Comparison of ENCODE assay signal across 8 cellular contexts in the genomic region with DNA sequence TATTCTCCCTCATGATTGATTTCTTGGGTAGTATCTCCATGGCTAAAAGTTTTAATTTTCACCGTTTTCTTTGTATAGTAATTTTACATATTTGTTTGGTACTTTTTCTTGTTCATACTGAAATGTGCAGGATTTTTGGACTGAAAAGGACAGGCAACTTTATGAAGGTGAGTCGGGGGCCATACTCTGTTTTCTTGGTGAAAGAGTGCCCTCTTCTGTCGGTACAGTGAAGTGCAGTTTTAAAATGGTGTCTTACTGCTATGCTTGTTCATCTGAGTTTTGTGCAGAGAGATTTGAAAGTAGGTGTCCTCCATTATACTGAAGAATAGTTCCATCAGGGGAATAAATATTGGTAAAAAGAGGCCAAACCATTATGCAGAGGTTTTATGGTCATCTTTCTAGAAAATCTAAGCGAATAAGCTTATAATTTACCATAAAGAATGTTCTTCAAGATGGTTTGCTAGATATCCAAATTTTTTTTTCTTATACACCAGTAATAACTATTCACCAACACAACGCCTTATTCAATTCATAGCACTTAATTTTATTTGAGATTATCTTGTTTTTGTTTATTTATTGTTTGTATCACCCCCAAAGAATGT. TPM values are rescaled to one million over a fixed set of nuclear protein-coding genes. Genes with fewer than 3 reads are reported as not detected.
A peak's percentile ranks its signal among the peaks of the same experiment; 100 is the strongest.
DNase-seq lines count a peak whose midpoint lies in the region; ATAC-seq and TF ChIP-seq lines count a peak whose summit lies in the region.

No MANE protein-coding gene starts in this region.

- intact Hi-C loops in PC-9 (cut with micrococcal nuclease; ENCODE audit: unreplicated experiment), result loop anchor here (1.0 to 10.0 kb wide), 5 partner anchors 60 to 270 kb away; no protein-coding TSS in a partner anchor
- intact Hi-C loops in psoas muscle (cut with DNase I), result loop anchor here in 1 of 2 donors (5.0 kb wide), 1 partner anchor 61 kb away; no protein-coding TSS in a partner anchor

- no peak overlapping the region for H3K4me2 ChIP-seq in PC-9

- H3F3A ChIP-seq in PC-9 (ENCODE audit: insufficient read depth, low read depth), result 0 out of 2 replicates have a peak, but pooled peaks cover 3% of the 10 kb centered on the region

- H4K20me1 ChIP-seq in PC-9 (ENCODE audit: insufficient read depth), result no peaks in the 10 kb centered on the region

- H3K79me2 ChIP-seq in PC-9 (ENCODE audit: low read depth), result no peaks in the 10 kb centered on the region

- no peak for DNase-seq in AG04450 (ENCODE audit: low read depth, low spot score)
- peak; percentile 16 for DNase-seq in GM12864 (ENCODE audit: low read depth)
- DNase-seq in PC-9, result peak in 1 of 2 experiments; percentile 20
- no peak for DNase-seq in psoas muscle
- no peak for DNase-seq in GM19238 (ENCODE audit: insufficient read length, low spot score)

- ATAC-seq in HG03442 (IDR thresholded peaks at IDR 0.05; ENCODE audit: unreplicated experiment) (peak; percentile 60), esophagus mucosa (peak; percentile 63), psoas muscle (no peak), HG03280 (IDR thresholded peaks at IDR 0.05; ENCODE audit: unreplicated experiment) (no peak)

- POLR2A ChIA-PET in AG04450 (lab: Yijun Ruan, JAX), result no interaction called here
- POLR2A ChIA-PET in PC-9 (lab: Charles Lee; ENCODE audit: unreplicated experiment), result interaction anchor here (0.5 to 0.6 kb wide), 2 partner anchors 26 to 163 kb away, joined by 3 to 16 read pairs; no protein-coding TSS in a partner anchor

- no peaks in the 10 kb centered on the region; the same call in 1 of the 2 replicates for H3K9me2 ChIP-seq in PC-9 (ENCODE audit: insufficient read depth)

- no peak overlapping the region for H3K4me3 ChIP-seq in AG04450 (ENCODE audit: low read depth, low read length)
- no peak overlapping the region for H3K4me3 ChIP-seq in GM12864 (ENCODE audit: low read depth, low read length)
- no peak overlapping the region for H3K4me3 ChIP-seq in PC-9
- H3K4me3 ChIP-seq in psoas muscle, result no peak overlapping the region

- H3K27ac ChIP-seq in AG04450 (ENCODE audit: low read depth, low read length) (no peak overlapping the region), PC-9 (no peak overlapping the region), psoas muscle (no peak overlapping the region)

- no peaks in the 10 kb centered on the region for H3K9me3 ChIP-seq in AG04450 (ENCODE audit: control insufficient read depth, insufficient read depth, low read length)
- H3K9me3 ChIP-seq in PC-9 (ENCODE audit: insufficient read depth, low read depth), result no peaks in the 10 kb centered on the region
- H3K9me3 ChIP-seq in psoas muscle, result no peaks in the 10 kb centered on the region

- peak; percentile 68 for TF ChIP-seq CTCF in AG04450 (IDR thresholded peaks at IDR 0.05; ENCODE audit: low read depth, low read length)
- peak; percentile 70 for TF ChIP-seq CTCF in GM12864 (IDR thresholded peaks at IDR 0.05; ENCODE audit: low read depth, low read length, missing control alignments)
- peak; percentile 90 for TF ChIP-seq CTCF in PC-9 (conservative IDR thresholded peaks at IDR 0.05)
- TF ChIP-seq CTCF in psoas muscle (IDR thresholded peaks at IDR 0.05), result peak; percentile 52

- H3K27me3 ChIP-seq in AG04450 (ENCODE audit: control insufficient read depth, insufficient read depth, low read length) (no peaks in the 10 kb centered on the region), PC-9 (ENCODE audit: insufficient read depth, low read depth) (no peaks in the 10 kb centered on the region), psoas muscle (ENCODE audit: insufficient read depth in 3 of 3, low read length in 2 of 3) (no peaks in the 10 kb centered on the region)

- CTCF ChIA-PET in AG04450 (lab: Charles Lee) (interaction anchor here (0.6 to 8.7 kb wide), 44 partner anchors 8 to 562 kb away, joined by 3 to 238 read pairs (median 5); a partner anchor contains a TSS), PC-9 (lab: Charles Lee) (interaction anchor here (0.9 to 1.6 kb wide), 5 partner anchors 58 to 163 kb away, joined by 3 to 9 read pairs (median 4); no protein-coding TSS in a partner anchor)

- H3K4me1 ChIP-seq in PC-9 (replicated peaks; ENCODE audit: insufficient read depth), result no peaks in the 10 kb centered on the region
- no peaks in the 10 kb centered on the region for H3K4me1 ChIP-seq in psoas muscle

- WGBS in psoas muscle, 3 donors, result 4 to 9% (median 5%) methylated on average over 5 of the region's 5 CpGs

- H3K36me3 ChIP-seq in PC-9 (ENCODE audit: low read depth), result no peaks in the 10 kb centered on the region
- H3K36me3 ChIP-seq in psoas muscle (ENCODE audit: insufficient read depth in 1 of 2, low read depth in 1 of 2), result no peaks in the 10 kb centered on the region

- no TSS peak for BruUV-seq in PC-9 (replicated peaks; lab: Mats Ljungman, UMichigan)

- H2AFZ ChIP-seq in PC-9, result no peak overlapping the region

RNA-seq across cellular contexts. Expression of a gene that starts 8.7 kb away (rescaled TPM):
- polyA plus RNA-seq in AG04450 (2011; rRNA removed), result not detected in 2 replicates
- not detected in 2 replicates for polyA minus RNA-seq in AG04450 (2011; rRNA and poly(A)+ RNA removed)
- not detected in 2 replicates for total RNA-seq in PC-9 (2021)
- 281 TPM for total RNA-seq in esophagus mucosa
- total RNA-seq in psoas muscle, result not detected
- not detected for polyA plus RNA-seq in psoas muscle

RNA-seq across cellular contexts. Expression of a gene that starts 36.3 kb away (rescaled TPM):
- not detected in 2 replicates for polyA plus RNA-seq in AG04450 (2011; rRNA removed)
- not detected in 2 replicates for polyA minus RNA-seq in AG04450 (2011; rRNA and poly(A)+ RNA removed)
- not detected in 2 replicates for total RNA-seq in PC-9 (2021)
- 0.60 TPM for total RNA-seq in esophagus mucosa
- not detected for total RNA-seq in psoas muscle
- polyA plus RNA-seq in psoas muscle, result not detected

Comparison
In these comparisons a context has a peak if more than half of its experiments do, and no peak if none do; other contexts are left out.
1. ATAC-seq: peak in HG03442 (single experiment) and esophagus mucosa (single experiment); none in psoas muscle (0 of 4) and HG03280 (single experiment).
2. RNA of a gene that starts 8.7 kb away (total RNA-seq): 281 TPM in esophagus mucosa (single experiment); not detected in PC-9 and not detected in psoas muscle; every median in the first group is over 100 times any median in the second.
3. Peak in every context shown above with its lines, with median percentiles within 50 percentile points of each other: CTCF ChIP-seq.